In the genomic region with DNA sequence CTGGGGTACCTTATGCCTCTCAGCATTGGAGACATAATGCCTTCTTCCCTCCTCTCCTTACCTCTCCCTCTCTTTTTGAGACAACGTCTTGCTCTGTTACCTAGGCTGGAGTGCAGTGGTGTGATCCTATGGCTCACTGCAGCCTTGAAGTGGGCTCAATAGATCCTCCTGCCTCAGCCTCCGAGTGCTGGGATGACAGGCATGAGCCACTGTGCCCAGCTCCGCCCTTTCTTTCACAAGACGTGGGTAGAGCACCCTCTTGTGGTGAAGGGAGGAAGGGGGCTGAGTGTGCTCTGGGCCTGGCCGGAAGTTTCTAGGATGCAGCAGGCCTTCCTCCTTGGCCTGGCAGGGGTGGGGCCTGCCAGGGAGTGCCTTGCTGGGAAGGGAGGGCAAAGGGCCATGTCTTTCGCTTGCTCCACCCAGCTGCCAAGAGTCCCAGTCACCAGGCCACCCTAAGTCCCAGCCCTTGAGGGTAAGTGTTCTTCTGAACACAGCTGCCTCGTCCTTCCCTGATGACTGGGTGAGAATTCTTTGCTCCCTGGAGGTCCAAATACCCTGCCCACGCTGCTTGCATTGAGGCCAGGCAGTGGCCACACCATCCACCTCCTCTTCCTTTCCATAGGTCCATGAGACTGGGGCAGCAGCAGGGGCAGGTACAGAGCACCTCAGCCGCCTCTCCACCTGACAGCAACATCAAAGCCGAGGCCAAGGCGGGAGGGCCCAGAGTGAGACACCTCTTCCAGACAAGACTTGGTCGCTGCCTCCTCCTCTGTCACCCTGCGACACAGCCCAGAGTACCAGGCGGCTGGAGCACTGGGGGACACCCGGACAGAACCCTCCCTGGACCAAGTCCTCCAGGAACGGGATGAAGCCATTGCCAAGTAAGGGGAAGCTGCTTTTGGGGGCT, we compare ENCODE assay signal across 8 cellular contexts. TPM values are rescaled to one million over a fixed set of nuclear protein-coding genes. Genes with fewer than 3 reads are reported as not detected.
DNase-seq lines count a peak whose midpoint lies in the region; ATAC-seq, FAIRE-seq and TF ChIP-seq lines count a peak whose summit lies in the region.

No MANE protein-coding gene starts in this region.

- no peak for TF ChIP-seq EP300 in GM12878 (IDR thresholded peaks at IDR 0.05; ENCODE audit: borderline replicate concordance in 1 of 2, control insufficient read depth in 1 of 2, low read depth in 2 of 2, low read length in 2 of 2)

- H3K36me3 ChIP-seq in DOHH2 (ENCODE audit: control insufficient read depth, low read length) (peaks cover 29% of the 10 kb centered on the region), GM12878 (ENCODE audit: control insufficient read depth in 2 of 2, insufficient read depth in 2 of 2, low read length in 1 of 2) (peaks cover 0 to 8% of the 10 kb centered on the region in 2 experiments; a peak in 3 of 4 replicates)

- RAD21 ChIA-PET in GM12878 (lab: Charles Lee; ENCODE audit: unreplicated experiment) = interaction anchor here (0.6 to 2.1 kb wide), 7 partner anchors 9 to 352 kb away, joined by 3 to 13 read pairs (median 3); a partner anchor contains a TSS

- H3F3A ChIP-seq in DOHH2 (ENCODE audit: control insufficient read depth, insufficient read depth) = 0 out of 2 replicates have a peak, but pooled peaks cover 5% of the 10 kb centered on the region

- SMC1A ChIA-PET in GM12878 (lab: Charles Lee; ENCODE audit: uncharacterized antibody, unreplicated experiment) = interaction anchor here (0.7 to 3.8 kb wide), 7 partner anchors 34 to 230 kb away, joined by 3 to 13 read pairs (median 3); a partner anchor contains a TSS

- POLR2A ChIA-PET in GM12878 (lab: Charles Lee) = no interaction called here

- H3K4me3 ChIP-seq in DOHH2 (ENCODE audit: low read length) = no peak overlapping the region
- no peak overlapping the region for H3K4me3 ChIP-seq in GM12878

- H3K9ac ChIP-seq in GM12878 (ENCODE audit: control insufficient read depth, insufficient read depth, low read length) = no peak overlapping the region

- FAIRE-seq in GM12878 (lab: Jason Lieb, UNC) = peak; percentile 98

- intact Hi-C loops in GM12878 (cut with micrococcal nuclease; ENCODE audit: unreplicated experiment) = loop anchor here (2.0 to 10.0 kb wide), 3 partner anchors 120 to 210 kb away; a partner anchor contains a TSS

- H3K4me2 ChIP-seq in DOHH2 (ENCODE audit: low read length) (peak overlapping the region; percentile 7; the same call in 1 of the 2 replicates), GM12878 (ENCODE audit: control insufficient read depth, insufficient read depth) (no peak overlapping the region)

- H3K27me3 ChIP-seq in DOHH2 (ENCODE audit: control insufficient read depth, low read length) (no peaks in the 10 kb centered on the region), GM12878 (replicated peaks in 1 of 2; ENCODE audit: control insufficient read depth in 2 of 2, insufficient read depth in 2 of 2, low read length in 1 of 2) (no peaks in the 10 kb centered on the region)

- H3K9me3 ChIP-seq in DOHH2 (ENCODE audit: control insufficient read depth, insufficient read depth, low read length) (no peaks in the 10 kb centered on the region), GM12878 (replicated peaks; ENCODE audit: control insufficient read depth, insufficient read depth, low read length) (no peaks in the 10 kb centered on the region)

- WGBS in GM12878 (ENCODE audit: insufficient coverage, insufficient replicate concordance, low lambda C conversion rate, missing lambda C conversion rate) = 45% methylated on average over 16 of the region's 16 CpGs

- H3K27ac ChIP-seq in DOHH2 (ENCODE audit: low read depth, low read length) (peak overlapping the region; percentile 24; the same call in 1 of the 2 replicates), GM12878 (ENCODE audit: control insufficient read depth, insufficient read depth) (no peak overlapping the region)

- TF ChIP-seq POLR2A in GM12878 (IDR thresholded peaks at IDR 0.05; ENCODE audit: low read depth, low read length) = no peak; the same call in 1 of the 2 replicates

- H4K20me1 ChIP-seq in DOHH2 (ENCODE audit: control insufficient read depth, insufficient read depth, low read depth, low read length) (peaks cover 6% of the 10 kb centered on the region), GM12878 (ENCODE audit: control insufficient read depth, insufficient read depth) (no peaks in the 10 kb centered on the region)

- no TSS peak for BruUV-seq in GM12878 (replicated peaks; lab: Mats Ljungman, UMichigan)

- in situ Hi-C loops in GM12878 (cut with MboI) = loop anchor here (5.0 kb wide), 1 partner anchor 128 kb away; no protein-coding TSS in a partner anchor

- ATAC-seq in HG02610 (IDR thresholded peaks at IDR 0.05; ENCODE audit: unreplicated experiment) = peak; percentile 54
- ATAC-seq in GM12878 = peak; percentile 74
- no peak for ATAC-seq in HG03378 (IDR thresholded peaks at IDR 0.05; ENCODE audit: unreplicated experiment)

- H3K9me2 ChIP-seq in DOHH2 (replicated peaks; ENCODE audit: control insufficient read depth, low read length) = no peaks in the 10 kb centered on the region

- peak overlapping the region; percentile 2; the same call in 1 of the 2 replicates for H2AFZ ChIP-seq in GM12878 (ENCODE audit: control insufficient read depth, low read depth, low read length)

- peak; percentile 91 for DNase-seq in NCI-H2029 treated with DMSO at 0.1 percent for 48 hours (lab: John Stamatoyannopoulos, UW)
- peak; percentile 77 for DNase-seq in T1000 (lab: John Stamatoyannopoulos, UW)
- DNase-seq in GM12878 (ENCODE audit: low read depth, low spot score) = peak; percentile 49
- DNase-seq in iPS-NIHi7 (ENCODE audit: extremely low spot score) = peak; percentile 84
- DNase-seq in stimulated activated CD4-positive, alpha-beta T cell treated with anti-CD3 and anti-CD28 coated beads, Interleukin-1b, Interleukin-23, amount 100 ng/mL, for 24 hours (ENCODE audit: low read depth in 4 of 4, low spot score in 1 of 4) = peak; percentile 67 to 75 (median 70)

- H3K4me1 ChIP-seq in DOHH2 (ENCODE audit: control insufficient read depth, low read length) (peaks cover 23% of the 10 kb centered on the region), GM12878 (ENCODE audit: control insufficient read depth, insufficient read depth, low read length) (no peaks in the 10 kb centered on the region; the same call in 1 of the 2 replicates)

- CTCF ChIA-PET in GM12878 (lab: Yijun Ruan, JAX) = interaction anchor here (0.6 to 3.8 kb wide), 24 partner anchors 10 to 819 kb away, joined by 3 to 21 read pairs (median 3); no protein-coding TSS in a partner anchor

- H3K79me2 ChIP-seq in DOHH2 (ENCODE audit: control insufficient read depth, low read length) (peaks cover 22% of the 10 kb centered on the region), GM12878 (ENCODE audit: control insufficient read depth, insufficient read depth, low read length) (no peaks in the 10 kb centered on the region; the same call in 1 of the 2 replicates)

- TF ChIP-seq CTCF in DOHH2 (IDR thresholded peaks at IDR 0.05; ENCODE audit: low read depth, low read length, poor library complexity, severe bottlenecking) (peak; percentile 99), GM12878 (IDR thresholded peaks at IDR 0.05 in 2 of 3, conservative IDR thresholded peaks at IDR 0.05 in 1 of 3; ENCODE audit: control insufficient read depth in 2 of 3, extremely low read depth in 1 of 3, insufficient read depth in 1 of 3, low read depth in 3 of 3, low read length in 3 of 3) (peak; percentile 86 to 93 (median 89))

- peak; percentile 78 for TF ChIP-seq RAD21 in GM12878 (IDR thresholded peaks at IDR 0.05; ENCODE audit: insufficient read depth, low read depth, low read length)

RNA-seq across cellular contexts. Expression of a gene that starts 3.7 kb away (rescaled TPM):
- total RNA-seq in GM12878 (2013; cell fraction: nucleolus; rRNA removed) = 5.0 and 6.2 TPM in 2 replicates
- 16.9 and 22.1 TPM in 2 replicates for total RNA-seq in GM12878 (2014; rRNA removed)
- total RNA-seq in GM12878 (2014; rRNA removed; fragmentation: Illumina TruSeq; extraction: Trizol) = 6.3 and 8.6 TPM in 2 replicates
- total RNA-seq in GM12878 (2021) = 11.6 and 14.6 TPM in 2 replicates
- polyA plus RNA-seq in GM12878 (2011; ENCODE audit: low read depth) = 2.3 TPM
- polyA plus RNA-seq in GM12878 (2011; rRNA removed) = 2.8 and 6.0 TPM in 2 replicates
- 8.6 and 10.1 TPM in 2 replicates for polyA plus RNA-seq in GM12878 (2011; cell fraction: cytosol; rRNA removed)
- polyA plus RNA-seq in GM12878 (2011; cell fraction: nucleus; rRNA removed) = 5.8 and 7.1 TPM in 2 replicates
- polyA plus RNA-seq in GM12878 (2012) = 4.9 and 6.6 TPM in 2 replicates
- 5.6 and 8.3 TPM in 2 replicates for polyA plus RNA-seq in GM12878 (2014; fragmentation: Illumina TruSeq; extraction: Trizol)
- 1 to 10 TPM; 2.8 to 5.6 TPM for polyA plus RNA-seq in GM12878 (2014; fragmentation: Nextera tagmentation; extraction: Ambion mirVana)
- polyA plus RNA-seq in GM12878 (2014; rRNA removed) = 17.7 and 23.4 TPM in 2 replicates
- 10 to 100 TPM; 22.7 to 24.8 TPM for polyA plus RNA-seq in GM12878 (2016; fragmentation: Nextera tagmentation; extraction: Ambion mirVana)
- polyA minus RNA-seq in GM12878 (2011; rRNA and poly(A)+ RNA removed) = 3.6 and 6.4 TPM in 2 replicates
- 3.6 and 3.9 TPM in 2 replicates for polyA minus RNA-seq in GM12878 (2011; cell fraction: cytosol; rRNA and poly(A)+ RNA removed)
- 10.5 and 16.5 TPM in 2 replicates for polyA minus RNA-seq in GM12878 (2011; cell fraction: nucleus; rRNA and poly(A)+ RNA removed)

RNA-seq across cellular contexts. Expression of a gene that starts 15.4 kb away (rescaled TPM):
- 13.9 and 20.9 TPM in 2 replicates for total RNA-seq in GM12878 (2013; cell fraction: nucleolus; rRNA removed)
- 1.9 and 2.6 TPM in 2 replicates for total RNA-seq in GM12878 (2014; rRNA removed)
- 1.6 and 2.6 TPM in 2 replicates for total RNA-seq in GM12878 (2014; rRNA removed; fragmentation: Illumina TruSeq; extraction: Trizol)
- total RNA-seq in GM12878 (2021) = 3.1 and 3.9 TPM in 2 replicates
- 1.9 TPM for polyA plus RNA-seq in GM12878 (2011; ENCODE audit: low read depth)
- 1.4 and 2.4 TPM in 2 replicates for polyA plus RNA-seq in GM12878 (2011; rRNA removed)
- 3.3 and 3.8 TPM in 2 replicates for polyA plus RNA-seq in GM12878 (2011; cell fraction: cytosol; rRNA removed)
- 30.5 and 34.2 TPM in 2 replicates for polyA plus RNA-seq in GM12878 (2011; cell fraction: nucleus; rRNA removed)
- 3.8 and 4.4 TPM in 2 replicates for polyA plus RNA-seq in GM12878 (2012)
- 1.9 and 3.1 TPM in 2 replicates for polyA plus RNA-seq in GM12878 (2014; fragmentation: Illumina TruSeq; extraction: Trizol)
- polyA plus RNA-seq in GM12878 (2014; fragmentation: Nextera tagmentation; extraction: Ambion mirVana) = under 1 TPM; 0.15 to 0.21 TPM
- 5.2 and 5.3 TPM in 2 replicates for polyA plus RNA-seq in GM12878 (2014; rRNA removed)
- polyA plus RNA-seq in GM12878 (2016; fragmentation: Nextera tagmentation; extraction: Ambion mirVana) = 1 to 10 TPM; 1.7 to 1.8 TPM
- polyA minus RNA-seq in GM12878 (2011; rRNA and poly(A)+ RNA removed) = 1.9 and 2.7 TPM in 2 replicates
- 0.62 and 1.7 TPM in 2 replicates for polyA minus RNA-seq in GM12878 (2011; cell fraction: cytosol; rRNA and poly(A)+ RNA removed)
- 5.4 and 6.5 TPM in 2 replicates for polyA minus RNA-seq in GM12878 (2011; cell fraction: nucleus; rRNA and poly(A)+ RNA removed)

RNA-seq across cellular contexts. Expression of a gene that starts 35.2 kb away (rescaled TPM):
- total RNA-seq in GM12878 (2013; cell fraction: nucleolus; rRNA removed) = not detected in 2 replicates
- total RNA-seq in GM12878 (2014; rRNA removed) = not detected in 2 replicates
- not detected in 2 replicates for total RNA-seq in GM12878 (2014; rRNA removed; fragmentation: Illumina TruSeq; extraction: Trizol)
- not detected in 2 replicates for total RNA-seq in GM12878 (2021)
- polyA plus RNA-seq in GM12878 (2011; ENCODE audit: low read depth) = not detected
- 0.05 TPM in 1 of 2 replicates, not detected in the other for polyA plus RNA-seq in GM12878 (2011; rRNA removed)
- polyA plus RNA-seq in GM12878 (2011; cell fraction: cytosol; rRNA removed) = 0.06 and 0.07 TPM in 2 replicates
- 0.10 and 0.15 TPM in 2 replicates for polyA plus RNA-seq in GM12878 (2011; cell fraction: nucleus; rRNA removed)
- 0.11 TPM in 1 of 2 replicates, not detected in the other for polyA plus RNA-seq in GM12878 (2012)
- polyA plus RNA-seq in GM12878 (2014; fragmentation: Illumina TruSeq; extraction: Trizol) = not detected in 2 replicates
- not detected for polyA plus RNA-seq in GM12878 (2014; fragmentation: Nextera tagmentation; extraction: Ambion mirVana)
- not detected in 2 replicates for polyA plus RNA-seq in GM12878 (2014; rRNA removed)
- polyA plus RNA-seq in GM12878 (2016; fragmentation: Nextera tagmentation; extraction: Ambion mirVana) = not detected
- polyA minus RNA-seq in GM12878 (2011; rRNA and poly(A)+ RNA removed) = not detected in 2 replicates
- polyA minus RNA-seq in GM12878 (2011; cell fraction: cytosol; rRNA and poly(A)+ RNA removed) = not detected in 2 replicates
- not detected in 2 replicates for polyA minus RNA-seq in GM12878 (2011; cell fraction: nucleus; rRNA and poly(A)+ RNA removed)

RNA-seq across cellular contexts. Expression of a gene that starts 51.5 kb away (rescaled TPM):
- 28.4 and 29.4 TPM in 2 replicates for total RNA-seq in GM12878 (2013; cell fraction: nucleolus; rRNA removed)
- total RNA-seq in GM12878 (2014; rRNA removed) (75.3 and 82.9 TPM in 2 replicates), GM12878 (2014; rRNA removed; fragmentation: Illumina TruSeq; extraction: Trizol) (69.8 and 71.1 TPM in 2 replicates), GM12878 (2021) (73.7 and 84.9 TPM in 2 replicates)
- polyA plus RNA-seq in GM12878 (2011; ENCODE audit: low read depth) = 44.4 TPM
- polyA plus RNA-seq in GM12878 (2011; rRNA removed) (98.5 and 114 TPM in 2 replicates), GM12878 (2014; fragmentation: Illumina TruSeq; extraction: Trizol) (96.0 and 109 TPM in 2 replicates), GM12878 (2014; fragmentation: Nextera tagmentation; extraction: Ambion mirVana) (10 to 100 TPM; 36.4 to 89.9 TPM), GM12878 (2014; rRNA removed) (117 and 123 TPM in 2 replicates), GM12878 (2016; fragmentation: Nextera tagmentation; extraction: Ambion mirVana) (100 to 1,000 TPM; 137 to 138 TPM)
- polyA plus RNA-seq in GM12878 (2011; cell fraction: cytosol; rRNA removed) = 138 and 180 TPM in 2 replicates
- polyA plus RNA-seq in GM12878 (2011; cell fraction: nucleus; rRNA removed) = 67.4 and 98.6 TPM in 2 replicates
- 55.5 and 68.2 TPM in 2 replicates for polyA plus RNA-seq in GM12878 (2012)
- 46.3 and 61.5 TPM in 2 replicates for polyA minus RNA-seq in GM12878 (2011; rRNA and poly(A)+ RNA removed)
- 14.4 and 26.0 TPM in 2 replicates for polyA minus RNA-seq in GM12878 (2011; cell fraction: cytosol; rRNA and poly(A)+ RNA removed)
- 9.3 and 17.6 TPM in 2 replicates for polyA minus RNA-seq in GM12878 (2011; cell fraction: nucleus; rRNA and poly(A)+ RNA removed)

RNA-seq across cellular contexts. Expression of a gene that starts 51.6 kb away (rescaled TPM):
- total RNA-seq in GM12878 (2013; cell fraction: nucleolus; rRNA removed) = 7.9 and 8.3 TPM in 2 replicates
- 9.2 and 11.2 TPM in 2 replicates for total RNA-seq in GM12878 (2014; rRNA removed)
- total RNA-seq in GM12878 (2014; rRNA removed; fragmentation: Illumina TruSeq; extraction: Trizol) = 4.1 TPM in 2 replicates
- total RNA-seq in GM12878 (2021) = 13.4 and 13.5 TPM in 2 replicates
- 2.6 TPM for polyA plus RNA-seq in GM12878 (2011; ENCODE audit: low read depth)
- 4.1 and 4.5 TPM in 2 replicates for polyA plus RNA-seq in GM12878 (2011; rRNA removed)
- polyA plus RNA-seq in GM12878 (2011; cell fraction: cytosol; rRNA removed) = 7.1 and 9.8 TPM in 2 replicates
- polyA plus RNA-seq in GM12878 (2011; cell fraction: nucleus; rRNA removed) = 6.0 and 7.7 TPM in 2 replicates
- polyA plus RNA-seq in GM12878 (2012) = 8.0 and 8.6 TPM in 2 replicates
- polyA plus RNA-seq in GM12878 (2014; fragmentation: Illumina TruSeq; extraction: Trizol) = 3.2 and 5.5 TPM in 2 replicates
- 1 to 10 TPM; 2.1 to 3.5 TPM for polyA plus RNA-seq in GM12878 (2014; fragmentation: Nextera tagmentation; extraction: Ambion mirVana)
- 19.0 and 19.2 TPM in 2 replicates for polyA plus RNA-seq in GM12878 (2014; rRNA removed)
- polyA plus RNA-seq in GM12878 (2016; fragmentation: Nextera tagmentation; extraction: Ambion mirVana) = 10 to 100 TPM; 10.3 to 12.4 TPM
- 4.4 and 7.6 TPM in 2 replicates for polyA minus RNA-seq in GM12878 (2011; rRNA and poly(A)+ RNA removed)
- polyA minus RNA-seq in GM12878 (2011; cell fraction: cytosol; rRNA and poly(A)+ RNA removed) = 2.4 and 2.8 TPM in 2 replicates
- 6.2 and 11.5 TPM in 2 replicates for polyA minus RNA-seq in GM12878 (2011; cell fraction: nucleus; rRNA and poly(A)+ RNA removed)
